11 cellular contexts compared by ENCODE assay signal in genomic region chr22:22709719-22710445, GRCh38.
A peak's percentile ranks its signal among the peaks of the same experiment; 100 is the strongest.
DNase-seq lines count a peak whose midpoint lies in the region; ATAC-seq and TF ChIP-seq lines count a peak whose summit lies in the region.
"Had no signal": no experiment of that assay in that cellular context is flagged by ENCODE, and none has a peak within 500 bp of the region (broad histone marks: within the 10 kb centered on the region; RNA-seq: fewer than 3 reads in every experiment).

No MANE protein-coding gene starts in this region.

- no peaks in the 10 kb centered on the region for H3K9me3 ChIP-seq in HEK293 (ENCODE audit: control insufficient read depth, insufficient read depth, low read depth, low read length)

- POLR2A ChIA-PET in HEK293 (lab: Yijun Ruan, JAX) = no interaction called here

- TF ChIP-seq CTCF in Calu3 (IDR thresholded peaks at IDR 0.05; ENCODE audit: unreplicated experiment) (peak; percentile 36), HEK293 (tag by site-specific recombination; IDR thresholded peaks at IDR 0.05) (no peak)

- H3K4me3 ChIP-seq in HEK293 (ENCODE audit: low read depth, low read length) = no peak overlapping the region

- H3K4me1 ChIP-seq in HEK293 (ENCODE audit: control insufficient read depth, insufficient read depth, low read length) = no peaks in the 10 kb centered on the region

- H3K27ac ChIP-seq in HEK293 (ENCODE audit: extremely low read depth, low read depth, low read length) = no peak overlapping the region

- H3K4me1 Mint-ChIP-seq in Calu3 (ENCODE audit: low read depth, unreplicated experiment) = peaks cover 20% of the 10 kb centered on the region
- peaks cover 4% of the 10 kb centered on the region for H3K4me1 Mint-ChIP-seq in activated CD8-positive, alpha-beta memory T cell treated with anti-CD3 and anti-CD28 coated beads, Interleukin-2, amount 10 ng/mL, durations not matched to agents 7 days and 5 days
- H3K4me1 Mint-ChIP-seq: mesothelial cell of epicardium had no signal

- ATAC-seq in activated CD8-positive, alpha-beta memory T cell treated with anti-CD3 and anti-CD28 coated beads, Interleukin-2, amount 10 ng/mL, durations not matched to agents 7 days and 5 days = no peak
- ATAC-seq in left lobe of liver (peak; percentile 87), GM19035 (IDR thresholded peaks at IDR 0.05; ENCODE audit: unreplicated experiment) (no peak)

- DNase-seq in Calu3 = no peak
- peak; percentile 42 for DNase-seq in activated CD8-positive, alpha-beta memory T cell treated with anti-CD3 and anti-CD28 coated beads, Interleukin-2, amount 10 ng/mL, durations not matched to agents 7 days and 5 days
- peak; percentile 64 for DNase-seq in left lobe of liver (ENCODE audit: low spot score)
- DNase-seq in NCI-H187 (lab: John Stamatoyannopoulos, UW) = no peak
- no peak for DNase-seq in MV-4-11 (lab: John Stamatoyannopoulos, UW)
- DNase-seq in AG20443 (ENCODE audit: low spot score) = no peak
- DNase-seq: NCI-H2107 had no signal

- H3K9me3 Mint-ChIP-seq in Calu3 (ENCODE audit: low read depth, unreplicated experiment) = no peaks in the 10 kb centered on the region
- H3K9me3 Mint-ChIP-seq in activated CD8-positive, alpha-beta memory T cell treated with anti-CD3 and anti-CD28 coated beads, Interleukin-2, amount 10 ng/mL, durations not matched to agents 7 days and 5 days (ENCODE audit: low read depth) = no peaks in the 10 kb centered on the region
- H3K9me3 Mint-ChIP-seq: activated T-helper 2 cell treated with anti-CD3 and anti-CD28 coated beads, Interferon-gamma antibody, Interleukin-2, Interleukin-4, amounts not matched to agents 10 μg/mL and 5 μg/mL and 100 μg/mL, durations not matched to agents 14 hours and 24 hours and 36 hours; mesothelial cell of epicardium had no signal

- no peaks in the 10 kb centered on the region for H3K27me3 Mint-ChIP-seq in Calu3 (ENCODE audit: unreplicated experiment)
- H3K27me3 Mint-ChIP-seq in activated CD8-positive, alpha-beta memory T cell treated with anti-CD3 and anti-CD28 coated beads, Interleukin-2, amount 10 ng/mL, durations not matched to agents 7 days and 5 days = peaks cover 4% of the 10 kb centered on the region

- CTCF ChIA-PET in Calu3 (lab: Charles Lee) (interaction anchor here (0.9 to 2.4 kb wide), 7 partner anchors 8 to 174 kb away, joined by 3 to 9 read pairs (median 3); no protein-coding TSS in a partner anchor), HEK293 (lab: Yijun Ruan, JAX) (interaction anchor here (0.5 to 3.7 kb wide), 67 partner anchors 8 to 703 kb away, joined by 3 to 50 read pairs (median 4); no protein-coding TSS in a partner anchor)
- CTCF ChIA-PET in activated CD8-positive, alpha-beta memory T cell treated with anti-CD3 and anti-CD28 coated beads, Interleukin-2, amount 10 ng/mL, durations not matched to agents 7 days and 5 days (lab: Charles Lee) = interaction anchor here (0.7 to 2.2 kb wide), 23 partner anchors 9 to 246 kb away, joined by 3 to 17 read pairs (median 3); no protein-coding TSS in a partner anchor

- no peaks in the 10 kb centered on the region for H3K36me3 Mint-ChIP-seq in Calu3 (ENCODE audit: insufficient read depth, unreplicated experiment)
- no peaks in the 10 kb centered on the region for H3K36me3 Mint-ChIP-seq in activated CD8-positive, alpha-beta memory T cell treated with anti-CD3 and anti-CD28 coated beads, Interleukin-2, amount 10 ng/mL, durations not matched to agents 7 days and 5 days
- H3K36me3 Mint-ChIP-seq: mesothelial cell of epicardium had no signal

- intact Hi-C loops in Calu3 (cut with micrococcal nuclease; ENCODE audit: unreplicated experiment) = no loop called here

- H3K4me3 Mint-ChIP-seq in Calu3 (ENCODE audit: low read depth, unreplicated experiment) = no peak overlapping the region
- H3K4me3 Mint-ChIP-seq in activated CD8-positive, alpha-beta memory T cell treated with anti-CD3 and anti-CD28 coated beads, Interleukin-2, amount 10 ng/mL, durations not matched to agents 7 days and 5 days = no peak overlapping the region
- H3K4me3 Mint-ChIP-seq: mesothelial cell of epicardium had no signal

- BruUV-seq in Calu3 (replicated peaks; lab: Mats Ljungman, UMichigan) = no TSS peak

- no peaks in the 10 kb centered on the region for H3K36me3 ChIP-seq in HEK293 (ENCODE audit: control insufficient read depth in 2 of 2, insufficient read depth in 1 of 2, low read length in 2 of 2)

- H3K27ac Mint-ChIP-seq in Calu3 (ENCODE audit: unreplicated experiment) = no peak overlapping the region
- no peak overlapping the region for H3K27ac Mint-ChIP-seq in activated CD8-positive, alpha-beta memory T cell treated with anti-CD3 and anti-CD28 coated beads, Interleukin-2, amount 10 ng/mL, durations not matched to agents 7 days and 5 days
- H3K27ac Mint-ChIP-seq: activated T-helper 2 cell treated with anti-CD3 and anti-CD28 coated beads, Interferon-gamma antibody, Interleukin-2, Interleukin-4, amounts not matched to agents 10 μg/mL and 5 μg/mL and 100 μg/mL, durations not matched to agents 14 hours and 24 hours and 36 hours; mesothelial cell of epicardium had no signal

TF ChIP-seq in HEK293, 187 proteins besides CTCF, POLR2A, EP300 and RAD21:
- no peak for TF ChIP-seq GLI4 (tag by site-specific recombination; IDR thresholded peaks at IDR 0.05)
- no peak for TF ChIP-seq ZNF777 (tag by site-specific recombination; IDR thresholded peaks at IDR 0.05; ENCODE audit: borderline replicate concordance)
- no peak for TF ChIP-seq ZNF146 (tag by site-specific recombination; IDR thresholded peaks at IDR 0.05)
- peak; percentile 23 for TF ChIP-seq ZNF654 (tag by site-specific recombination; IDR thresholded peaks at IDR 0.05; ENCODE audit: low read depth)
- TF ChIP-seq, protein P1, sequence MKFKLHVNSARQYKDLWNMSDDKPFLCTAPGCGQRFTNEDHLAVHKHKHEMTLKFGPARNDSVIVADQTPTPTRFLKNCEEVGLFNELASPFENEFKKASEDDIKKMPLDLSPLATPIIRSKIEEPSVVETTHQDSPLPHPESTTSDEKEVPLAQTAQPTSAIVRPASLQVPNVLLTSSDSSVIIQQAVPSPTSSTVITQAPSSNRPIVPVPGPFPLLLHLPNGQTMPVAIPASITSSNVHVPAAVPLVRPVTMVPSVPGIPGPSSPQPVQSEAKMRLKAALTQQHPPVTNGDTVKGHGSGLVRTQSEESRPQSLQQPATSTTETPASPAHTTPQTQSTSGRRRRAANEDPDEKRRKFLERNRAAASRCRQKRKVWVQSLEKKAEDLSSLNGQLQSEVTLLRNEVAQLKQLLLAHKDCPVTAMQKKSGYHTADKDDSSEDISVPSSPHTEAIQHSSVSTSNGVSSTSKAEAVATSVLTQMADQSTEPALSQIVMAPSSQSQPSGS (tag by site-specific recombination; IDR thresholded peaks at IDR 0.05; ENCODE audit: low read depth) = no peak
- TF ChIP-seq ZSCAN5A (tag by site-specific recombination; IDR thresholded peaks at IDR 0.05) = no peak

Comparison
In these comparisons a context has a peak if more than half of its experiments do, and no peak if none do; other contexts are left out.
1. DNase-seq: peak in activated CD8-positive, alpha-beta memory T cell treated with anti-CD3 and anti-CD28 coated beads, Interleukin-2, amount 10 ng/mL, durations not matched to agents 7 days and 5 days (single experiment) and left lobe of liver (single experiment); none in Calu3 (single experiment), NCI-H187 (0 of 2), MV-4-11 (single experiment) and AG20443 (single experiment).